ENCODE assay signal across 2 cellular contexts in the genomic region with DNA sequence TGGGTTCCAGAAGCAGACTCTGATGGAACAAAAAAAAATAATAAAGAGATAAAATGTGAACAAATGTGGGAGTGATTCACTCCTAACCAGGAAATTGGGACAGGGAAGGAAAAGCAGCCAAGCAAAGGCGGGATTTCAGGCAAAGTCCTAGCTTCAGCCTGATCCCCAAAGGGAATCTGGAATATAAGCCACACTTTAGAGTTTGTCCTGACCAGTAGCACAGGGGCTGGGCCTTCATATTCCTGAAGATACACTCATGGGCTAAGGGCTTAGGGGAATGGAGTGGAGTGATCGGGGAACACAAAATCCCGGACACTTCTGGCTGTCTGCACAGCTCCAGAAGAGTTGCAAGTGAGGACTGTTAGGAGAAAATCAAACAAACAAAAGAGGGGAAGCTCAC.
TF ChIP-seq lines count a peak whose summit lies in the region.

No MANE protein-coding gene starts in this region.

TF ChIP-seq in IMR-90, 13 proteins besides CTCF, POLR2A, EP300 and RAD21:
- TF ChIP-seq SMC3 (IDR thresholded peaks at IDR 0.05; ENCODE audit: low read depth, low read length), result no peak
TF ChIP-seq in IMR-90: peak in this region for 0.

TF ChIP-seq in HepG2, 621 proteins besides CTCF, POLR2A, EP300 and RAD21:
- no peak for TF ChIP-seq CC2D1A (CRISPR knock-in tag; IDR thresholded peaks at IDR 0.05)
- TF ChIP-seq SP5 (CRISPR knock-in tag; IDR thresholded peaks at IDR 0.05; ENCODE audit: borderline replicate concordance, low read depth), result no peak
- no peak for TF ChIP-seq ZNF672 (CRISPR knock-in tag; IDR thresholded peaks at IDR 0.05)
- TF ChIP-seq PTBP1 (IDR thresholded peaks at IDR 0.05; ENCODE audit: low read depth, low read length, poor library complexity, severe bottlenecking), result no peak
- no peak for TF ChIP-seq HNRNPK (IDR thresholded peaks at IDR 0.05; ENCODE audit: low read depth, low read length, poor library complexity, severe bottlenecking)
- TF ChIP-seq SOX6 (IDR thresholded peaks at IDR 0.05), result no peak
- TF ChIP-seq SOX6 (CRISPR knock-in tag; IDR thresholded peaks at IDR 0.05), result no peak
- TF ChIP-seq, protein P1, sequence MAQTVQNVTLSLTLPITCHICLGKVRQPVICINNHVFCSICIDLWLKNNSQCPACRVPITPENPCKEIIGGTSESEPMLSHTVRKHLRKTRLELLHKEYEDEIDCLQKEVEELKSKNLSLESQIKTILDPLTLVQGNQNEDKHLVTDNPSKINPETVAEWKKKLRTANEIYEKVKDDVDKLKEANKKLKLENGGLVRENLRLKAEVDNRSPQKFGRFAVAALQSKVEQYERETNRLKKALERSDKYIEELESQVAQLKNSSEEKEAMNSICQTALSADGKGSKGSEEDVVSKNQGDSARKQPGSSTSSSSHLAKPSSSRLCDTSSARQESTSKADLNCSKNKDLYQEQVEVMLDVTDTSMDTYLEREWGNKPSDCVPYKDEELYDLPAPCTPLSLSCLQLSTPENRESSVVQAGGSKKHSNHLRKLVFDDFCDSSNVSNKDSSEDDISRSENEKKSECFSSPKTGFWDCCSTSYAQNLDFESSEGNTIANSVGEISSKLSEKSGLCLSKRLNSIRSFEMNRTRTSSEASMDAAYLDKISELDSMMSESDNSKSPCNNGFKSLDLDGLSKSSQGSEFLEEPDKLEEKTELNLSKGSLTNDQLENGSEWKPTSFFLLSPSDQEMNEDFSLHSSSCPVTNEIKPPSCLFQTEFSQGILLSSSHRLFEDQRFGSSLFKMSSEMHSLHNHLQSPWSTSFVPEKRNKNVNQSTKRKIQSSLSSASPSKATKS (CRISPR knock-in tag; IDR thresholded peaks at IDR 0.05), result no peak
